ENCODE assay signal across 9 cellular contexts in the genomic region with DNA sequence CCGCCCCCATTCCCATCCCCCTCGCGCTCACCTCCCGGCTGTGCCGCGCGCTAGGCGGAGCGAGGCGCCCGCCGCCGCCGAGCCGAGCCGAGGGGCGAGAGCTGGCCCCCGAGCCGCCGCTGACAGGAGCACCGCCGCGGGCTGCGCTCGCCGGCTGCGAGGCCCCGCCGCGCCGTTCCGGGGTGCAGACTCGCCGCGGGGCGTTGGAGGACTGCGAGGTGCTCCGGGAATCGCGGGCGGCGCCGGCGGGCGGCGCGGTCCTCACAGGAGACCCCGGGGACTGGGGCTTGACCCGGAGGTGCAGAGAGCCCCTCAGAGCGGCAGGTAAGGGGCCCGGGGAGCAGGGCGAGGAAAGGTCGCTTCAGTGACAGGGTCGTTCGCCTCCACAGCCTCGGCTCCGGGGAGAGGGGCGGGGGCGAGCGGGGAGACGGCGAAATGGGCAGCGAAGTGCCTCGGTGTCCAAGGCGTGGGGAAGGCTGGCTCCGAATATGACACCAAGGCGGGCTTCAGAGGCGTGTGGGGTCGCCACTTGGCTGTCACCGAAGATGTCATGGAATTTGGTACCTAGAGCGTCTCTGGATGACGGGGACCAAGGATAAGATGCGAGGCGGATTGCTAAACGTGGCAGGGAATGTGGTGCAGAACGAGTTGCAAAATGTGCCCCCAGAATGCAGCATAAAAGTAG. TPM values are rescaled to one million over a fixed set of nuclear protein-coding genes. Genes with fewer than 3 reads are reported as not detected.
DNase-seq lines count a peak whose midpoint lies in the region; ATAC-seq, FAIRE-seq and TF ChIP-seq lines count a peak whose summit lies in the region.
"Had no signal": no experiment of that assay in that cellular context is flagged by ENCODE, and none has a peak within 500 bp of the region (broad histone marks: within the 10 kb centered on the region; RNA-seq: fewer than 3 reads in every experiment).

No MANE protein-coding gene starts in this region.

- H3K4me1 ChIP-seq in Peyer's patch = peaks cover 0 to 18% (median 4%) of the 10 kb centered on the region in 4 donors

- H3K36me3 ChIP-seq in Peyer's patch = no peaks in the 10 kb centered on the region

- H3K27ac ChIP-seq in Peyer's patch = peak overlapping the region; percentile 67 to 91 (median 77)

- TF ChIP-seq POLR2A in Peyer's patch (IDR thresholded peaks at IDR 0.05) (no peak), GM12891 (IDR thresholded peaks at IDR 0.05; ENCODE audit: low read depth, low read length) (no peak)

- H3K9me3 ChIP-seq in Peyer's patch = no peaks in the 10 kb centered on the region

- H3K4me3 ChIP-seq in Peyer's patch = peak overlapping the region; percentile 55 to 93 (median 74)

- H3K27me3 ChIP-seq in Peyer's patch = no peaks in the 10 kb centered on the region

- TF ChIP-seq CTCF in Peyer's patch (IDR thresholded peaks at IDR 0.05) = no peak

- intact Hi-C loops in sciatic nerve (cut with DNase I) = loop anchor here (5.0 kb wide), 1 partner anchor 264 kb away; no protein-coding TSS in a partner anchor

- ATAC-seq in sciatic nerve (no peak), HG03039 (IDR thresholded peaks at IDR 0.05; ENCODE audit: unreplicated experiment) (no peak)

- peak; percentile 26 for DNase-seq in EL
- DNase-seq in HCEC 1CT = peak; percentile 30
- peak in 1 of 3 donors; percentile 26 for DNase-seq in Peyer's patch
- peak; percentile 18 for DNase-seq in activated naive CD8-positive, alpha-beta T cell treated with anti-CD3 and anti-CD28 coated beads, Interleukin-2, amount 50 U/mL, for 16 hours (ENCODE audit: low read depth, low spot score)
- peak; percentile 21 for DNase-seq in hepatic stellate cell (ENCODE audit: low spot score)
- peak; percentile 78 for DNase-seq in sciatic nerve (ENCODE audit: low spot score)
- DNase-seq in GM12891 (ENCODE audit: insufficient read length, low spot score) = no peak

- FAIRE-seq in GM12891 (lab: Jason Lieb, UNC) = no peak
- FAIRE-seq: endometrium had no signal

TF ChIP-seq in GM12891, 5 proteins besides CTCF, POLR2A, EP300 and RAD21:
- TF ChIP-seq TAF1 (IDR thresholded peaks at IDR 0.05; ENCODE audit: low read depth, low read length) = no peak
- no peak for TF ChIP-seq PAX5 (IDR thresholded peaks at IDR 0.05; ENCODE audit: insufficient read depth, low read length, severe bottlenecking)
- TF ChIP-seq POU2F2 (IDR thresholded peaks at IDR 0.05; ENCODE audit: low read depth, low read length) = no peak
- no peak for TF ChIP-seq SPI1 (IDR thresholded peaks at IDR 0.05; ENCODE audit: low read depth, low read length)
- TF ChIP-seq POLR2AphosphoS5 (IDR thresholded peaks at IDR 0.05; ENCODE audit: low read depth, low read length) = no peak

RNA-seq across cellular contexts. Expression of gene TANC2, which starts 0.5 kb away (rescaled TPM):
- total RNA-seq in Peyer's patch (10 to 100 TPM in 2 of 4 donors, 1 to 10 TPM in 2; 3.2 to 21.5 (median 7.8) TPM), sciatic nerve (82.9 TPM)
- polyA plus RNA-seq in GM12891 (2012; ENCODE audit: low read depth, missing spikeins) = 0.12 TPM
